Comparison of ENCODE assay signal across 10 cellular contexts in genomic region chr7:132251327-132251659, GRCh38.
DNase-seq lines count a peak whose midpoint lies in the region; ATAC-seq and TF ChIP-seq lines count a peak whose summit lies in the region.
"Had no signal": no experiment of that assay in that cellular context is flagged by ENCODE, and none has a peak within 500 bp of the region (broad histone marks: within the 10 kb centered on the region; RNA-seq: fewer than 3 reads in every experiment).

No MANE protein-coding gene starts in this region.

- H3K27me3 ChIP-seq in dorsolateral prefrontal cortex = no peaks in the 10 kb centered on the region
- H3K27me3 ChIP-seq: BE2C had no signal

- H3K27ac ChIP-seq in dorsolateral prefrontal cortex = peak overlapping the region in 8 of 59 donors; percentile 11 to 59 (median 28)

- peak in 2 of 56 donors; percentile 8 to 22 for TF ChIP-seq CTCF in dorsolateral prefrontal cortex (IDR thresholded peaks at IDR 0.05 in 54 of 56, conservative IDR thresholded peaks at IDR 0.05 in 2 of 56; ENCODE audit: low read depth in 1 of 56, partially characterized antibody in 56 of 56)

- intact Hi-C loops in dorsolateral prefrontal cortex (cut with DNase I) = loop anchor here in 1 of 2 donors (1.0 to 10.0 kb wide), 3 partner anchors 306 to 564 kb away; no protein-coding TSS in a partner anchor

- DNase-seq in AG08396 (ENCODE audit: low spot score) (peak; percentile 14), NCI-H2029 treated with DMSO at 0.1 percent for 48 hours (lab: John Stamatoyannopoulos, UW) (peak; percentile 92), dorsolateral prefrontal cortex (peak; percentile 50 to 90 (median 80)), mesenteric fat pad (ENCODE audit: low spot score) (peak; percentile 78), CD1c-positive myeloid dendritic cell (ENCODE audit: extremely low spot score) (no peak), NOMO-1 (lab: John Stamatoyannopoulos, UW; ENCODE audit: unreplicated experiment in 2 of 2) (no peak)
- DNase-seq: stimulated activated CD4-positive, alpha-beta T cell treated with anti-CD3 and anti-CD28 coated beads, Interleukin-15, amount 100 ng/mL, for 24 hours had no signal

- ATAC-seq in GM21576 (IDR thresholded peaks at IDR 0.05; ENCODE audit: unreplicated experiment) (no peak), GM18517 (IDR thresholded peaks at IDR 0.05; ENCODE audit: unreplicated experiment) (no peak)

- peak overlapping the region in 4 of 59 donors; percentile 1 to 40 (median 11) for H3K4me3 ChIP-seq in dorsolateral prefrontal cortex

Comparison
In these comparisons a context has a peak if more than half of its experiments do, and no peak if none do; other contexts are left out.
1. DNase-seq: peak in AG08396 (single experiment), NCI-H2029 treated with DMSO at 0.1 percent for 48 hours (single experiment), dorsolateral prefrontal cortex (10 of 10) and mesenteric fat pad (single experiment); none in CD1c-positive myeloid dendritic cell (single experiment) and NOMO-1 (0 of 2).